ENCODE assay signal across 8 cellular contexts in the genomic region with DNA sequence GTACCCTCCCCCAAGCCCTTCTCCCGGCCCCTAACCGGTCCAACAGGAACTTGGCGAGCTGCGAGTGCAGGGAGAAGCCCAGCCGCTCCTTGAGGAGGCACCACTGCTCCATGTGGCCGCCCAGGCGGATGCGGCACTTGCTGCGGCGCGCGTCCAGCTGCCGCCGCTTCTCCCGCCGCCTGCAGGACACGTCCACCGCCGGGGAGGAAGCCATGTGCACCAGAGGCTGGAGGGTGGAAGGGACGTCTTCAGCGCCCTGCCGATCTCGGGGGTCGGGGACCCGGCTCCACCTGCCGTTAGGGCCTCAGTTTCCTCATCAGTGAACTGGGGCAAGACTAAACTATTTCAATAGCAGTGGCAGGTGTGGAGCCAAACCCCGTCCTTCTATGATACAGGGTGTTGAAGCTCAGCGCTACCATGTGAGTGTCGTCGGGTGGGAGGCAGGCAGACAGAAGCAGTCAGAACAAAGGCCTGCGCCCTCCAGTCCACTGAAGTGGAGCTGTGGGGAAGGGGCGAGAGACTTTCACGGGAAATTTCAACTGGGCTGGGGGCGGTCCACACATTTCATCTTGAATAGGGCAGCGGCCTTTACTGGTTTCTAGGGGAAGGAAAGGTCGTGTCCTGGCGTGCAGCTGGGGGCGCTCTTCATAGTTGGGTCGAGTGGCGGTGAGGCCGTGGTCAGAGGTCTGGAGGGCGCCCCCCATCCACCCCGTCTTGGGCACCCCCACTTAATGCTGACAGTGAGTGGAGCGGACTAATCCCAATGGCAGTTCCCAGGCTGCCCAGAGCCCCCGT. TPM values are rescaled to one million over a fixed set of nuclear protein-coding genes. Genes with fewer than 3 reads are reported as not detected.
A peak's percentile ranks its signal among the peaks of the same experiment; 100 is the strongest.
DNase-seq lines count a peak whose midpoint lies in the region; ATAC-seq, FAIRE-seq and TF ChIP-seq lines count a peak whose summit lies in the region.

No MANE protein-coding gene starts in this region.

- TF ChIP-seq CTCF in WI38 (IDR thresholded peaks at IDR 0.05; ENCODE audit: low read depth, low read length) (0 out of 2 replicates have a peak, but pooled peaks have one; percentile 20), epithelial cell of proximal tubule (conservative IDR thresholded peaks at IDR 0.05; ENCODE audit: low read depth, low read length) (peak; percentile 54), thyroid gland (IDR thresholded peaks at IDR 0.05) (peak in 4 of 6 experiments; percentile 29 to 42 (median 36))

- peak overlapping the region; percentile 58 to 90 (median 83); a peak in 21 of 22 replicates for H3K27ac ChIP-seq in BLaER1 treated with 17β-estradiol and CSF1 and Interleukin-3, amounts not matched to agents 10 nM and 100 nM
- H3K27ac ChIP-seq in mucosa of rectum (ENCODE audit: low read depth in 2 of 2, low read length in 2 of 2): peak overlapping the region; percentile 89 to 91
- peak overlapping the region; percentile 78 to 95 (median 88) for H3K27ac ChIP-seq in thyroid gland

- FAIRE-seq in GM18507 (lab: Jason Lieb, UNC): peak; percentile 5

- peak; percentile 42 for ATAC-seq in HG02938 (IDR thresholded peaks at IDR 0.05; ENCODE audit: unreplicated experiment)

- intact Hi-C loops in thyroid gland (cut with DNase I): no loop called here

- H3K36me3 ChIP-seq in BLaER1 treated with 17β-estradiol and CSF1 and Interleukin-3, amounts not matched to agents 10 nM and 100 nM: peaks cover 23 to 36% (median 30%) of the 10 kb centered on the region in 11 experiments
- H3K36me3 ChIP-seq in mucosa of rectum (ENCODE audit: control insufficient read depth in 2 of 2, insufficient read depth in 2 of 2, low read length in 2 of 2): peaks cover 3 to 6% of the 10 kb centered on the region in 2 donors
- H3K36me3 ChIP-seq in thyroid gland: no peaks in the 10 kb centered on the region

- no peak for DNase-seq in GM18507 (ENCODE audit: extremely low spot score, insufficient read length, low read depth)
- DNase-seq in NCI-H146 treated with DMSO at 0.1 percent for 48 hours (lab: John Stamatoyannopoulos, UW; ENCODE audit: unreplicated experiment): peak; percentile 75
- no peak for DNase-seq in epithelial cell of proximal tubule (ENCODE audit: low read depth)
- DNase-seq in thyroid gland: peak; percentile 85 to 89

- peak overlapping the region; percentile 76 to 88 (median 83) for H3K9ac ChIP-seq in BLaER1 treated with 17β-estradiol and CSF1 and Interleukin-3, amounts not matched to agents 10 nM and 100 nM
- peak overlapping the region; percentile 83 to 92 for H3K9ac ChIP-seq in mucosa of rectum (ENCODE audit: low read depth in 1 of 2, low read length in 2 of 2)

- H3K4me2 ChIP-seq in BLaER1 treated with 17β-estradiol and CSF1 and Interleukin-3, amounts not matched to agents 10 nM and 100 nM: peak overlapping the region; percentile 91 to 100 (median 98)

- H3K9me3 ChIP-seq in BLaER1 treated with 17β-estradiol and CSF1 and Interleukin-3, amounts not matched to agents 10 nM and 100 nM (replicated peaks in 1 of 11): no peaks in the 10 kb centered on the region
- H3K9me3 ChIP-seq in mucosa of rectum (ENCODE audit: control insufficient read depth in 2 of 2, low read length in 2 of 2) (no peaks in the 10 kb centered on the region), thyroid gland (no peaks in the 10 kb centered on the region)

- peaks cover 34 to 63% (median 49%) of the 10 kb centered on the region in 10 experiments for H3K4me1 ChIP-seq in BLaER1 treated with 17β-estradiol and CSF1 and Interleukin-3, amounts not matched to agents 10 nM and 100 nM
- H3K4me1 ChIP-seq in mucosa of rectum (ENCODE audit: control insufficient read depth in 2 of 2, insufficient read depth in 2 of 2, low read length in 2 of 2) (peaks cover 23 to 27% of the 10 kb centered on the region in 2 donors), thyroid gland (peaks cover 15 to 26% of the 10 kb centered on the region in 2 donors)

- H4K20me1 ChIP-seq in BLaER1 treated with 17β-estradiol and CSF1 and Interleukin-3, amounts not matched to agents 10 nM and 100 nM: 0 out of 22 replicates have a peak, but pooled peaks cover 0 to 9% (median 0%) of the 10 kb centered on the region in 11 experiments

- peak in 1 of 2 donors; percentile 64 for TF ChIP-seq POLR2A in thyroid gland (IDR thresholded peaks at IDR 0.05)

- no peaks in the 10 kb centered on the region for H3K27me3 ChIP-seq in BLaER1 treated with 17β-estradiol and CSF1 and Interleukin-3, amounts not matched to agents 10 nM and 100 nM
- H3K27me3 ChIP-seq in mucosa of rectum (ENCODE audit: control insufficient read depth in 2 of 2, insufficient read depth in 2 of 2, low read length in 2 of 2) (no peaks in the 10 kb centered on the region), thyroid gland (no peaks in the 10 kb centered on the region)

- WGBS in thyroid gland, 2 donors: 1 to 5% methylated on average over 13 to 41 of the region's 45 CpGs

- peak overlapping the region; percentile 56 to 77 (median 67) for H3K4me3 ChIP-seq in BLaER1 treated with 17β-estradiol and CSF1 and Interleukin-3, amounts not matched to agents 10 nM and 100 nM
- H3K4me3 ChIP-seq in WI38 (ENCODE audit: low read depth, low read length) (peak overlapping the region; percentile 61), epithelial cell of proximal tubule (ENCODE audit: low read depth, low read length) (peak overlapping the region; percentile 59), mucosa of rectum (ENCODE audit: low read length in 2 of 2) (peak overlapping the region; percentile 89 to 92), thyroid gland (replicated peaks in 1 of 3) (peak overlapping the region; percentile 33 to 57 (median 40))

RNA-seq across cellular contexts. Expression of a gene that starts 0.6 kb away (rescaled TPM):
- total RNA-seq in epithelial cell of proximal tubule (24.0 and 35.7 TPM in 2 replicates), thyroid gland (10 to 100 TPM; 17.2 to 59.7 (median 34.1) TPM)

RNA-seq across cellular contexts. Expression of a gene that starts 20.3 kb away (rescaled TPM):
- total RNA-seq in epithelial cell of proximal tubule (26.1 and 32.6 TPM in 2 replicates), thyroid gland (10 to 100 TPM; 43.5 to 82.2 (median 53.7) TPM)

RNA-seq across cellular contexts. Expression of a gene that starts 32.6 kb away (rescaled TPM):
- 23.5 and 25.6 TPM in 2 replicates for total RNA-seq in epithelial cell of proximal tubule
- 10 to 100 TPM; 25.2 to 32.0 (median 30.0) TPM for total RNA-seq in thyroid gland

RNA-seq across cellular contexts. Expression of a gene that starts 47.7 kb away (rescaled TPM):
- total RNA-seq in epithelial cell of proximal tubule: 2.3 and 2.7 TPM in 2 replicates
- 10 to 100 TPM; 10.0 to 20.3 (median 14.4) TPM for total RNA-seq in thyroid gland

Comparison
In these comparisons a context has a peak if more than half of its experiments do, and no peak if none do; other contexts are left out.
1. H3K4me3 ChIP-seq: peak in every context shown above with its lines; median percentile 90 in mucosa of rectum; 67 in BLaER1 treated with 17β-estradiol and CSF1 and Interleukin-3, amounts not matched to agents 10 nM and 100 nM; 61 in WI38; 59 in epithelial cell of proximal tubule; 40 in thyroid gland.
2. DNase-seq: peak in NCI-H146 treated with DMSO at 0.1 percent for 48 hours (single experiment) and thyroid gland (2 of 2); none in GM18507 (single experiment) and epithelial cell of proximal tubule (single experiment).
3. Peak in every context shown above with its lines, with median percentiles within 50 percentile points of each other: H3K27ac ChIP-seq and CTCF ChIP-seq.